Comparison of ENCODE assay signal across 11 cellular contexts in genomic region chr22:24303007-24303406, GRCh38. TPM values are rescaled to one million over a fixed set of nuclear protein-coding genes. Genes with fewer than 3 reads are reported as not detected.
DNase-seq lines count a peak whose midpoint lies in the region; ATAC-seq, FAIRE-seq and TF ChIP-seq lines count a peak whose summit lies in the region.
"Had no signal": no experiment of that assay in that cellular context is flagged by ENCODE, and none has a peak within 500 bp of the region (broad histone marks: within the 10 kb centered on the region; RNA-seq: fewer than 3 reads in every experiment).

No MANE protein-coding gene starts in this region.

- peaks cover 10% of the 10 kb centered on the region for H3K36me3 ChIP-seq in cardiac muscle cell

- no peak for ATAC-seq in GM18873 (IDR thresholded peaks at IDR 0.05; ENCODE audit: low FRiP score, unreplicated experiment)

- no peak overlapping the region for H3K4me3 ChIP-seq in cardiac muscle cell
- no peak overlapping the region for H3K4me3 ChIP-seq in dorsolateral prefrontal cortex
- H3K4me3 ChIP-seq: GM23248 had no signal

- peak overlapping the region; percentile 55 for H3K27ac ChIP-seq in cardiac muscle cell
- H3K27ac ChIP-seq in dorsolateral prefrontal cortex, result peak overlapping the region in 52 of 59 donors; percentile 8 to 82 (median 61)
- H3K27ac ChIP-seq: GM23248 had no signal

- no peak for DNase-seq in cardiac muscle cell (ENCODE audit: low read depth in 1 of 2, low spot score in 1 of 2)
- no peak for DNase-seq in cardiac septum (ENCODE audit: low spot score)
- no peak for DNase-seq in dorsolateral prefrontal cortex
- peak; percentile 16 for DNase-seq in myocyte (ENCODE audit: low read depth)
- no peak for DNase-seq in activated CD8-positive, alpha-beta memory T cell treated with anti-CD3 and anti-CD28 coated beads, Interleukin-2, amount 50 U/mL, for 4 hours
- no peak for DNase-seq in frontal cortex (ENCODE audit: low spot score in 2 of 2)
- DNase-seq in activated naive CD4-positive, alpha-beta T cell treated with anti-CD3 and anti-CD28 coated beads, Interleukin-2, amount 50 U/mL, for 16 hours, result no peak
- DNase-seq: activated effector memory CD4-positive, alpha-beta T cell treated with anti-CD3 and anti-CD28 coated beads, Interleukin-2, amount 50 U/mL, for 16 hours; nucleus accumbens had no signal

- H3K4me1 ChIP-seq in cardiac muscle cell (ENCODE audit: low read depth), result peaks cover 5% of the 10 kb centered on the region

- no peaks in the 10 kb centered on the region for H3K27me3 ChIP-seq in cardiac muscle cell
- H3K27me3 ChIP-seq in dorsolateral prefrontal cortex, result no peaks in the 10 kb centered on the region

- intact Hi-C loops in cardiac septum (cut with DNase I), result no loop called here
- intact Hi-C loops in dorsolateral prefrontal cortex (cut with DNase I), result no loop called here

- H3K9me3 ChIP-seq in cardiac muscle cell (ENCODE audit: low read depth), result no peaks in the 10 kb centered on the region

- no peak for FAIRE-seq in frontal cortex (lab: Jason Lieb, UNC)

- TF ChIP-seq CTCF in cardiac muscle cell (IDR thresholded peaks at IDR 0.05; ENCODE audit: low read depth, low read length) (no peak), dorsolateral prefrontal cortex (IDR thresholded peaks at IDR 0.05 in 54 of 56, conservative IDR thresholded peaks at IDR 0.05 in 2 of 56; ENCODE audit: low read depth in 1 of 56, partially characterized antibody in 56 of 56) (no peak)

RNA-seq across cellular contexts. Expression of gene SPECC1L, which starts 32.4 kb away (rescaled TPM):
- 36.9 and 43.2 TPM in 2 replicates for total RNA-seq in cardiac muscle cell
- polyA plus RNA-seq in cardiac muscle cell, result 19.7 and 26.9 TPM in 2 replicates
- 52.8 TPM for total RNA-seq in cardiac septum
- 100 to 1,000 TPM in 29 of 120 experiments, 10 to 100 TPM in 91; 59.5 to 136 (median 91.9) TPM for total RNA-seq in dorsolateral prefrontal cortex
- 25.2 and 29.2 TPM in 2 replicates for total RNA-seq in myocyte
- polyA plus RNA-seq in myocyte (2012), result 20.5 TPM
- 47.7 TPM for total RNA-seq in frontal cortex

RNA-seq across cellular contexts. Expression of gene GGT5, which starts 58.1 kb away (rescaled TPM):
- total RNA-seq in cardiac muscle cell, result 0.21 and 0.35 TPM in 2 replicates
- 2.3 and 3.6 TPM in 2 replicates for polyA plus RNA-seq in cardiac muscle cell
- total RNA-seq in cardiac septum, result 12.2 TPM
- 10 to 100 TPM in 113 of 120 experiments, 1 to 10 TPM in 7; 5.9 to 50.2 (median 18.8) TPM for total RNA-seq in dorsolateral prefrontal cortex
- 20.5 and 30.7 TPM in 2 replicates for total RNA-seq in myocyte
- polyA plus RNA-seq in myocyte (2012), result 16.2 TPM
- total RNA-seq in frontal cortex, result 0.41 TPM
